Comparison of ENCODE assay signal across 17 cellular contexts in genomic region chr10:78764846-78765430, GRCh38.
A peak's percentile ranks its signal among the peaks of the same experiment; 100 is the strongest.
DNase-seq lines count a peak whose midpoint lies in the region; ATAC-seq and TF ChIP-seq lines count a peak whose summit lies in the region.
"Had no signal": no experiment of that assay in that cellular context is flagged by ENCODE, and none has a peak within 500 bp of the region (broad histone marks: within the 10 kb centered on the region; RNA-seq: fewer than 3 reads in every experiment).

No MANE protein-coding gene starts in this region.

- intact Hi-C loops in cardiac septum (cut with DNase I): no loop called here
- intact Hi-C loops in left ventricle myocardium inferior (cut with micrococcal nuclease): no loop called here
- intact Hi-C loops in uterus (cut with DNase I; ENCODE audit: low total_unique reads): no loop called here

- H3K4me3 ChIP-seq in left ventricle myocardium inferior: no peak overlapping the region
- no peak overlapping the region for H3K4me3 ChIP-seq in uterus

- H3K36me3 ChIP-seq in left ventricle myocardium inferior: no peaks in the 10 kb centered on the region
- no peaks in the 10 kb centered on the region for H3K36me3 ChIP-seq in uterus

- ATAC-seq in omental fat pad (ENCODE audit: low FRiP score): no peak
- ATAC-seq in HG03095 (IDR thresholded peaks at IDR 0.05; ENCODE audit: unreplicated experiment): no peak

- H3K27me3 Mint-ChIP-seq in activated naive CD8-positive, alpha-beta T cell treated with anti-CD3 and anti-CD28 coated beads for 36 hours: no peaks in the 10 kb centered on the region

- TF ChIP-seq CTCF in left ventricle myocardium inferior (IDR thresholded peaks at IDR 0.05; ENCODE audit: borderline replicate concordance): no peak
- TF ChIP-seq CTCF in omental fat pad (IDR thresholded peaks at IDR 0.05): no peak
- no peak for TF ChIP-seq CTCF in uterus (IDR thresholded peaks at IDR 0.05)

- H3K4me3 Mint-ChIP-seq in activated naive CD8-positive, alpha-beta T cell treated with anti-CD3 and anti-CD28 coated beads for 36 hours: no peak overlapping the region

- no peak overlapping the region for H3K27ac ChIP-seq in left ventricle myocardium inferior (replicated peaks)
- peak overlapping the region; percentile 88 to 94 for H3K27ac ChIP-seq in uterus

- no peak for TF ChIP-seq POLR2A in uterus (IDR thresholded peaks at IDR 0.05)

- DNase-seq in cardiac septum (ENCODE audit: low spot score) (peak; percentile 49), left ventricle myocardium inferior (no peak), omental fat pad (ENCODE audit: low spot score) (peak; percentile 8), uterus (peak; percentile 12 to 13), NCI-H1694 (lab: John Stamatoyannopoulos, UW) (no peak), SK-N-DZ (ENCODE audit: low spot score) (no peak)
- DNase-seq in activated naive CD8-positive, alpha-beta T cell treated with anti-CD3 and anti-CD28 coated beads for 36 hours: no peak
- DNase-seq: COR-L47, DMS153, EL, Karpas-422, NCI-H1105 treated with DMSO at 0.1 percent for 48 hours, NCI-H187 treated with DMSO at 0.1 percent for 48 hours, NCI-H2171, NCI-H446, NCI-H69 had no signal

- peaks cover 7% of the 10 kb centered on the region for H3K4me1 Mint-ChIP-seq in activated naive CD8-positive, alpha-beta T cell treated with anti-CD3 and anti-CD28 coated beads for 36 hours

- H3K27me3 ChIP-seq in left ventricle myocardium inferior (ENCODE audit: low read depth): no peaks in the 10 kb centered on the region
- no peaks in the 10 kb centered on the region for H3K27me3 ChIP-seq in uterus

- H3K9me3 ChIP-seq in left ventricle myocardium inferior (replicated peaks) (no peaks in the 10 kb centered on the region), uterus (no peaks in the 10 kb centered on the region)

- no peaks in the 10 kb centered on the region for H3K36me3 Mint-ChIP-seq in activated naive CD8-positive, alpha-beta T cell treated with anti-CD3 and anti-CD28 coated beads for 36 hours

- H3K4me1 ChIP-seq in left ventricle myocardium inferior (peaks cover 13% of the 10 kb centered on the region), uterus (peaks cover 7 to 8% of the 10 kb centered on the region in 2 donors)

- no peaks in the 10 kb centered on the region for H3K9me3 Mint-ChIP-seq in activated naive CD8-positive, alpha-beta T cell treated with anti-CD3 and anti-CD28 coated beads for 36 hours

- peak overlapping the region; percentile 89 for H3K27ac Mint-ChIP-seq in activated naive CD8-positive, alpha-beta T cell treated with anti-CD3 and anti-CD28 coated beads for 36 hours

Comparison
In these comparisons a context has a peak if more than half of its experiments do, and no peak if none do; other contexts are left out.
1. DNase-seq: peak in cardiac septum (single experiment), omental fat pad (single experiment) and uterus (2 of 2); none in left ventricle myocardium inferior (single experiment), activated naive CD8-positive, alpha-beta T cell treated with anti-CD3 and anti-CD28 coated beads for 36 hours (single experiment), NCI-H1694 (single experiment) and SK-N-DZ (single experiment).